10 cellular contexts compared by ENCODE assay signal in the genomic region with DNA sequence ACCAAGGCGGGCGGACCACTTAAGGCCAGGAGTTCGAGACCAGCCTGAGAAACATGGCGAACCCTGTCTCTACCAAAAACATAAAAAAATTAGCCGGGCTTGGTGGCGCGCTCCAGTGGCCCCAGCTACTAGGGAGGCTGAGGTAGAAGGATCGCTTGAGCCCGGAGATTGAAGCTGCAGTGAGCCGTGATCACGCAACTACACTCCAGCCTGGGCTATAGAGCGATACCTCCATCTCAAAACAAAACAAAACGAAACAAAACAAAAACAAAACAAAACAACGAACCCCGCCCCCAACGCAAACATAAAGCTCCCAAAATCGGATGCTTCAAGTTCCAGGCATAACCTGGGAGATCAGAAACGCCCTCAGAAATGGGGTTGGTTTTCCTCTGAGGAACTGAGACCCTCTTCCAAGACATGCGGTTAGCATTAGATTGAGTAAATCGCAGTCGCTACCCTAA. TPM values are rescaled to one million over a fixed set of nuclear protein-coding genes. Genes with fewer than 3 reads are reported as not detected.
A peak's percentile ranks its signal among the peaks of the same experiment; 100 is the strongest.
DNase-seq lines count a peak whose midpoint lies in the region; ATAC-seq and TF ChIP-seq lines count a peak whose summit lies in the region.
"Had no signal": no experiment of that assay in that cellular context is flagged by ENCODE, and none has a peak within 500 bp of the region (broad histone marks: within the 10 kb centered on the region; RNA-seq: fewer than 3 reads in every experiment).

No MANE protein-coding gene starts in this region.

- H3K27ac ChIP-seq in tibial artery, result peak overlapping the region; percentile 86 to 97

- H3K9me3 ChIP-seq in tibial artery, result no peaks in the 10 kb centered on the region

- peaks cover 0 to 8% (median under 1%) of the 10 kb centered on the region in 3 donors for H3K36me3 ChIP-seq in tibial artery

- H3K27ac Mint-ChIP-seq in activated naive CD4-positive, alpha-beta T cell treated with anti-CD3 and anti-CD28 coated beads for 36 hours, result peak overlapping the region; percentile 90

- H3K36me3 Mint-ChIP-seq in activated naive CD4-positive, alpha-beta T cell treated with anti-CD3 and anti-CD28 coated beads for 36 hours (ENCODE audit: low read depth), result peaks cover 6% of the 10 kb centered on the region

- intact Hi-C loops in activated naive CD4-positive, alpha-beta T cell treated with anti-CD3 and anti-CD28 coated beads for 36 hours (cut with micrococcal nuclease), result loop anchor here (2.0 to 10.0 kb wide), 3 partner anchors 56 to 1062 kb away; a partner anchor contains a TSS
- intact Hi-C loops in lower leg skin (cut with DNase I; ENCODE audit: low total_unique reads), result loop anchor here (5.0 kb wide), 1 partner anchor 39 kb away; no protein-coding TSS in a partner anchor
- intact Hi-C loops in tibial artery (cut with DNase I; ENCODE audit: low total_unique reads), result loop anchor here (2.0 kb wide), 1 partner anchor 40 kb away; no protein-coding TSS in a partner anchor

- no peak for ATAC-seq in HG03159 (IDR thresholded peaks at IDR 0.05; ENCODE audit: unreplicated experiment)

- H3K4me1 Mint-ChIP-seq in activated naive CD4-positive, alpha-beta T cell treated with anti-CD3 and anti-CD28 coated beads for 36 hours (ENCODE audit: low read depth), result peaks cover 37% of the 10 kb centered on the region

- TF ChIP-seq CTCF in astrocyte of the spinal cord (IDR thresholded peaks at IDR 0.05; ENCODE audit: low read depth, low read length) (no peak), lower leg skin (IDR thresholded peaks at IDR 0.05) (no peak), tibial artery (IDR thresholded peaks at IDR 0.05) (no peak)

- peaks cover 0 to 24% (median 14%) of the 10 kb centered on the region in 4 donors for H3K4me1 ChIP-seq in tibial artery

- no peaks in the 10 kb centered on the region for H3K9me3 Mint-ChIP-seq in activated naive CD4-positive, alpha-beta T cell treated with anti-CD3 and anti-CD28 coated beads for 36 hours

- 69 to 74% methylated on average over 21 of the region's 21 CpGs for WGBS in lower leg skin, 2 donors

- in situ Hi-C loops in astrocyte of the spinal cord (cut with HindIII; ENCODE audit: low sequenced_read_pairs), result no loop called here

- H3K4me3 ChIP-seq in astrocyte of the spinal cord (ENCODE audit: low read depth, low read length), result peak overlapping the region; percentile 56
- H3K4me3 ChIP-seq in lower leg skin (ENCODE audit: low read depth, poor library complexity, severe bottlenecking), result peak overlapping the region; percentile 14
- peak overlapping the region; percentile 64 to 94 for H3K4me3 ChIP-seq in tibial artery

- no peak for TF ChIP-seq POLR2A in lower leg skin (IDR thresholded peaks at IDR 0.05)

- no peaks in the 10 kb centered on the region for H3K27me3 Mint-ChIP-seq in activated naive CD4-positive, alpha-beta T cell treated with anti-CD3 and anti-CD28 coated beads for 36 hours (ENCODE audit: low read depth)

- CTCF ChIA-PET in activated naive CD4-positive, alpha-beta T cell treated with anti-CD3 and anti-CD28 coated beads for 36 hours (lab: Charles Lee), result interaction anchor here (1.3 to 2.2 kb wide), 6 partner anchors 10 to 58 kb away, joined by 4 to 22 read pairs (median 7); no protein-coding TSS in a partner anchor

- DNase-seq in activated naive CD4-positive, alpha-beta T cell treated with anti-CD3 and anti-CD28 coated beads for 36 hours, result no peak
- DNase-seq in activated naive CD4-positive, alpha-beta T cell treated with Interleukin-2 at 50 U/mL for 16 hours, result no peak
- DNase-seq in astrocyte of the spinal cord (ENCODE audit: low read depth, low spot score) (no peak), lower leg skin (ENCODE audit: low spot score in 2 of 2) (no peak), tibial artery (no peak), HuH-7 (ENCODE audit: low spot score) (no peak), hepatic stellate cell (ENCODE audit: low spot score) (no peak)

- H3K4me3 Mint-ChIP-seq in activated naive CD4-positive, alpha-beta T cell treated with anti-CD3 and anti-CD28 coated beads for 36 hours, result peak overlapping the region; percentile 88

- H3K27me3 ChIP-seq in tibial artery, result no peaks in the 10 kb centered on the region

RNA-seq across cellular contexts. Expression of a gene that starts 0.6 kb away (rescaled TPM):
- 1 to 10 TPM; 6.8 to 8.3 TPM for total RNA-seq in activated naive CD4-positive, alpha-beta T cell treated with anti-CD3 and anti-CD28 coated beads for 36 hours
- total RNA-seq in lower leg skin, result 10 to 100 TPM in 1 of 4 donors, 1 to 10 TPM in 3; 1.9 to 16.9 (median 4.9) TPM

RNA-seq across cellular contexts. Expression of a gene that starts 0.9 kb away (rescaled TPM):
- 100 to 1,000 TPM; 189 to 194 TPM for total RNA-seq in activated naive CD4-positive, alpha-beta T cell treated with anti-CD3 and anti-CD28 coated beads for 36 hours
- total RNA-seq in lower leg skin, result 100 to 1,000 TPM; 356 to 592 (median 409) TPM

RNA-seq across cellular contexts. Expression of a gene that starts 21.9 kb away (rescaled TPM):
- total RNA-seq in activated naive CD4-positive, alpha-beta T cell treated with anti-CD3 and anti-CD28 coated beads for 36 hours, result 10 to 100 TPM; 39.1 to 41.8 TPM
- total RNA-seq in lower leg skin, result 100 to 1,000 TPM in 2 of 4 donors, 10 to 100 TPM in 2; 83.6 to 112 (median 99.9) TPM

RNA-seq across cellular contexts. Expression of a gene that starts 24.5 kb away (rescaled TPM):
- not detected for total RNA-seq in activated naive CD4-positive, alpha-beta T cell treated with anti-CD3 and anti-CD28 coated beads for 36 hours
- total RNA-seq in lower leg skin, result not detected
- total RNA-seq: esophagus mucosa, subcutaneous adipose tissue had no signal

RNA-seq across cellular contexts. Expression of a gene that starts 31.3 kb away (rescaled TPM):
- 10 to 100 TPM; 69.1 to 70.3 TPM for total RNA-seq in activated naive CD4-positive, alpha-beta T cell treated with anti-CD3 and anti-CD28 coated beads for 36 hours
- total RNA-seq in lower leg skin, result 10 to 100 TPM in 3 of 4 donors, 1 to 10 TPM in 1; 5.0 to 27.8 (median 24.9) TPM

Comparison
In these comparisons a context has a peak if more than half of its experiments do, and no peak if none do; other contexts are left out.
1. H3K4me3 ChIP-seq: peak in every context shown above with its lines; median percentile 79 in tibial artery; 56 in astrocyte of the spinal cord; 14 in lower leg skin.